ENCODE assay signal across 22 cellular contexts in genomic region chr7:159034988-159035387, GRCh38.
A peak's percentile ranks its signal among the peaks of the same experiment; 100 is the strongest.
DNase-seq lines count a peak whose midpoint lies in the region; ATAC-seq and TF ChIP-seq lines count a peak whose summit lies in the region.
"Had no signal": no experiment of that assay in that cellular context is flagged by ENCODE, and none has a peak within 500 bp of the region (broad histone marks: within the 10 kb centered on the region; RNA-seq: fewer than 3 reads in every experiment).

No MANE protein-coding gene starts in this region.

- H3K36me3 Mint-ChIP-seq in T-helper 2 cell treated with Interferon-gamma antibody and Interleukin-4, amounts not matched to agents 5 μg/mL and 100 μg/mL, for 36 hours (ENCODE audit: low read depth) = no peaks in the 10 kb centered on the region

- H3K4me2 ChIP-seq in DND-41 (ENCODE audit: insufficient read depth, low read length) = no peak overlapping the region

- peaks cover 10% of the 10 kb centered on the region for H3K27me3 Mint-ChIP-seq in T-helper 2 cell treated with Interferon-gamma antibody and Interleukin-4, amounts not matched to agents 5 μg/mL and 100 μg/mL, for 36 hours (ENCODE audit: low read depth)

- intact Hi-C loops in posterior vena cava (cut with DNase I) = no loop called here

- no peaks in the 10 kb centered on the region for H3K79me2 ChIP-seq in DND-41 (ENCODE audit: insufficient read depth, low read length)

- no peak overlapping the region for H3K27ac Mint-ChIP-seq in T-helper 2 cell treated with Interferon-gamma antibody and Interleukin-4, amounts not matched to agents 5 μg/mL and 100 μg/mL, for 36 hours

- no peak for TF ChIP-seq CTCF in DND-41 (IDR thresholded peaks at IDR 0.05; ENCODE audit: borderline replicate concordance, extremely low read depth, low read length, poor library complexity, severe bottlenecking)
- no peak for TF ChIP-seq CTCF in HEK293 (tag by site-specific recombination; IDR thresholded peaks at IDR 0.05)

- DNase-seq in DND-41 (no peak), left lobe of liver (ENCODE audit: low spot score) (peak; percentile 10), posterior vena cava (ENCODE audit: low spot score) (peak; percentile 23), T-helper 2 cell (no peak), SHP77 (lab: John Stamatoyannopoulos, UW) (no peak)
- DNase-seq in T-helper 2 cell treated with Interferon-gamma antibody and Interleukin-4, amounts not matched to agents 5 μg/mL and 100 μg/mL, for 36 hours (ENCODE audit: low spot score) = no peak
- DNase-seq: ACHN, DMS53, EL, GF-D8, MG63, NCI-H1417, NCI-H1694 treated with DMSO at 0.1 percent for 48 hours, NCI-H2081 treated with DMSO at 0.1 percent for 48 hours, NCI-H2171 treated with DMSO at 0.1 percent for 48 hours, NCI-H526, OCI-M1 had no signal

- H3K4me3 ChIP-seq in DND-41 (ENCODE audit: low read depth in 1 of 2, low read length in 2 of 2) (no peak overlapping the region), HEK293 (ENCODE audit: low read depth, low read length) (no peak overlapping the region)
- H3K4me3 ChIP-seq: HAP-1, K562, MG63 had no signal

- no peaks in the 10 kb centered on the region for H3K27me3 ChIP-seq in DND-41 (ENCODE audit: insufficient read depth, low read length, poor library complexity)
- H3K27me3 ChIP-seq: MG63 had no signal

- peak overlapping the region; percentile 42 for H3K27ac ChIP-seq in DND-41 (ENCODE audit: low read length)
- H3K27ac ChIP-seq in HEK293 (ENCODE audit: extremely low read depth, low read depth, low read length) = no peak overlapping the region
- H3K27ac ChIP-seq: HL-60 had no signal

- H3K36me3 ChIP-seq in DND-41 (ENCODE audit: insufficient read depth, low read length) = peaks cover 87% of the 10 kb centered on the region
- no peaks in the 10 kb centered on the region for H3K36me3 ChIP-seq in HEK293 (ENCODE audit: control insufficient read depth in 2 of 2, insufficient read depth in 1 of 2, low read length in 2 of 2)
- H3K36me3 ChIP-seq: HAP-1, MG63 had no signal

- H3K9me3 ChIP-seq in DND-41 (ENCODE audit: insufficient read depth, low read length, severe bottlenecking) (no peaks in the 10 kb centered on the region), HEK293 (ENCODE audit: control insufficient read depth, insufficient read depth, low read depth, low read length) (no peaks in the 10 kb centered on the region)
- H3K9me3 ChIP-seq: HAP-1, MG63 had no signal

- CTCF ChIA-PET in HEK293 (lab: Yijun Ruan, JAX) = no interaction called here

- peaks cover 5% of the 10 kb centered on the region for H3K4me1 Mint-ChIP-seq in T-helper 2 cell treated with Interferon-gamma antibody and Interleukin-4, amounts not matched to agents 5 μg/mL and 100 μg/mL, for 36 hours (ENCODE audit: low read depth)

- H2AFZ ChIP-seq in DND-41 (ENCODE audit: low read depth, low read length) = no peak overlapping the region

- H3K4me3 Mint-ChIP-seq in T-helper 2 cell treated with Interferon-gamma antibody and Interleukin-4, amounts not matched to agents 5 μg/mL and 100 μg/mL, for 36 hours = no peak overlapping the region

- no peak overlapping the region for H3K9ac ChIP-seq in DND-41 (ENCODE audit: low read depth, low read length)

- no peaks in the 10 kb centered on the region for H4K20me1 ChIP-seq in DND-41 (ENCODE audit: insufficient read depth, low read length)

- ATAC-seq in DND-41 (ENCODE audit: insufficient read depth, low read depth) = no peak
- ATAC-seq in left lobe of liver = no peak
- ATAC-seq: HepG2, K562 had no signal

- POLR2A ChIA-PET in HEK293 (lab: Yijun Ruan, JAX) = no interaction called here

- no peaks in the 10 kb centered on the region for H3K9me3 Mint-ChIP-seq in T-helper 2 cell treated with Interferon-gamma antibody and Interleukin-4, amounts not matched to agents 5 μg/mL and 100 μg/mL, for 36 hours

- H3K4me1 ChIP-seq in DND-41 (ENCODE audit: insufficient read depth, low read length) = peaks cover 6% of the 10 kb centered on the region
- H3K4me1 ChIP-seq in HEK293 (ENCODE audit: control insufficient read depth, insufficient read depth, low read length) = no peaks in the 10 kb centered on the region
- H3K4me1 ChIP-seq: HAP-1 had no signal

TF ChIP-seq in HEK293, 187 proteins besides CTCF, POLR2A, EP300 and RAD21:
- no peak for TF ChIP-seq ZNF274 (IDR thresholded peaks at IDR 0.05; ENCODE audit: low read length)
- no peak for TF ChIP-seq ZNF274 (tag by site-specific recombination; IDR thresholded peaks at IDR 0.05; ENCODE audit: borderline replicate concordance)
- peak; percentile 39 for TF ChIP-seq KLF1 (tag by site-specific recombination; IDR thresholded peaks at IDR 0.05)
- TF ChIP-seq ZNF133 (tag by site-specific recombination; IDR thresholded peaks at IDR 0.05) = no peak
- peak; percentile 73 for TF ChIP-seq ZIC2 (tag by site-specific recombination; IDR thresholded peaks at IDR 0.05)
- TF ChIP-seq, protein P1, sequence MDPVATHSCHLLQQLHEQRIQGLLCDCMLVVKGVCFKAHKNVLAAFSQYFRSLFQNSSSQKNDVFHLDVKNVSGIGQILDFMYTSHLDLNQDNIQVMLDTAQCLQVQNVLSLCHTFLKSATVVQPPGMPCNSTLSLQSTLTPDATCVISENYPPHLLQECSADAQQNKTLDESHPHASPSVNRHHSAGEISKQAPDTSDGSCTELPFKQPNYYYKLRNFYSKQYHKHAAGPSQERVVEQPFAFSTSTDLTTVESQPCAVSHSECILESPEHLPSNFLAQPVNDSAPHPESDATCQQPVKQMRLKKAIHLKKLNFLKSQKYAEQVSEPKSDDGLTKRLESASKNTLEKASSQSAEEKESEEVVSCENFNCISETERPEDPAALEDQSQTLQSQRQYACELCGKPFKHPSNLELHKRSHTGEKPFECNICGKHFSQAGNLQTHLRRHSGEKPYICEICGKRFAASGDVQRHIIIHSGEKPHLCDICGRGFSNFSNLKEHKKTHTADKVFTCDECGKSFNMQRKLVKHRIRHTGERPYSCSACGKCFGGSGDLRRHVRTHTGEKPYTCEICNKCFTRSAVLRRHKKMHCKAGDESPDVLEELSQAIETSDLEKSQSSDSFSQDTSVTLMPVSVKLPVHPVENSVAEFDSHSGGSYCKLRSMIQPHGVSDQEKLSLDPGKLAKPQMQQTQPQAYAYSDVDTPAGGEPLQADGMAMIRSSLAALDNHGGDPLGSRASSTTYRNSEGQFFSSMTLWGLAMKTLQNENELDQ (tag by site-specific recombination; IDR thresholded peaks at IDR 0.05; ENCODE audit: low read depth) = no peak
- no peak for TF ChIP-seq ZNF211 (tag by site-specific recombination; IDR thresholded peaks at IDR 0.05; ENCODE audit: low read depth)
- TF ChIP-seq ZNF18 (tag by site-specific recombination; IDR thresholded peaks at IDR 0.05) = no peak
- TF ChIP-seq ZNF10 (tag by site-specific recombination; IDR thresholded peaks at IDR 0.05) = no peak
- TF ChIP-seq ZNF146 (tag by site-specific recombination; IDR thresholded peaks at IDR 0.05) = no peak
- TF ChIP-seq, protein P2, sequence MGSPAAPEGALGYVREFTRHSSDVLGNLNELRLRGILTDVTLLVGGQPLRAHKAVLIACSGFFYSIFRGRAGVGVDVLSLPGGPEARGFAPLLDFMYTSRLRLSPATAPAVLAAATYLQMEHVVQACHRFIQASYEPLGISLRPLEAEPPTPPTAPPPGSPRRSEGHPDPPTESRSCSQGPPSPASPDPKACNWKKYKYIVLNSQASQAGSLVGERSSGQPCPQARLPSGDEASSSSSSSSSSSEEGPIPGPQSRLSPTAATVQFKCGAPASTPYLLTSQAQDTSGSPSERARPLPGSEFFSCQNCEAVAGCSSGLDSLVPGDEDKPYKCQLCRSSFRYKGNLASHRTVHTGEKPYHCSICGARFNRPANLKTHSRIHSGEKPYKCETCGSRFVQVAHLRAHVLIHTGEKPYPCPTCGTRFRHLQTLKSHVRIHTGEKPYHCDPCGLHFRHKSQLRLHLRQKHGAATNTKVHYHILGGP (tag by site-specific recombination; IDR thresholded peaks at IDR 0.05) = no peak
- peak; percentile 54; the same call in 1 of the 2 replicates for TF ChIP-seq ZNF423 (tag by site-specific recombination; IDR thresholded peaks at IDR 0.05)
- no peak for TF ChIP-seq KLF16 (tag by site-specific recombination; IDR thresholded peaks at IDR 0.05)

Comparison
In these comparisons a context has a peak if more than half of its experiments do, and no peak if none do; other contexts are left out.
1. DNase-seq: peak in left lobe of liver (single experiment) and posterior vena cava (single experiment); none in DND-41 (single experiment), T-helper 2 cell treated with Interferon-gamma antibody and Interleukin-4, amounts not matched to agents 5 μg/mL and 100 μg/mL, for 36 hours (single experiment), T-helper 2 cell (0 of 5) and SHP77 (0 of 2).